Comparison of ENCODE assay signal across 31 cellular contexts in genomic region chr20:63141531-63141930, GRCh38.
"Had no signal": no experiment of that assay in that cellular context is flagged by ENCODE, and none has a peak within 500 bp of the region (broad histone marks: within the 10 kb centered on the region; RNA-seq: fewer than 3 reads in every experiment).

No MANE protein-coding gene starts in this region.

- H3K27ac ChIP-seq: dorsolateral prefrontal cortex, epithelial cell of prostate, esophagus muscularis mucosa, foreskin keratinocyte, gastroesophageal sphincter, thoracic aorta, tibial nerve, upper lobe of left lung had no signal

- H3K4me2 ChIP-seq: smooth muscle cell had no signal

- H3K9me3 Mint-ChIP-seq: immature natural killer cell; natural killer cell treated with Interleukin-12 subunit alpha and Interleukin-12 subunit beta and Interleukin-15 and Interleukin-18, amount 100 ng/mL, for 72 hours; stimulated activated effector memory CD8-positive, alpha-beta T cell treated with anti-CD3 and anti-CD28 coated beads, Interleukin-12 subunit alpha, Interleukin-12 subunit beta, amount 100 ng/mL, for 72 hours had no signal

- H3K27me3 ChIP-seq: upper lobe of left lung had no signal

- H3K36me3 Mint-ChIP-seq: immature natural killer cell; mesothelial cell of epicardium; naive B cell; natural killer cell treated with Interleukin-12 subunit alpha and Interleukin-12 subunit beta and Interleukin-15 and Interleukin-18, amount 100 ng/mL, for 72 hours; stimulated activated effector memory CD8-positive, alpha-beta T cell treated with anti-CD3 and anti-CD28 coated beads, Interleukin-12 subunit alpha, Interleukin-12 subunit beta, amount 100 ng/mL, for 72 hours had no signal

- DNase-seq: caudate nucleus; cerebellar nuclear complex; effector CD4-positive, alpha-beta T cell; endodermal cell; foreskin keratinocyte; hypothalamus; immature natural killer cell; islet precursor cell; kidney glomerular epithelial cell; left colon; mesenchymal stem cell; naive B cell; nucleus accumbens; retina; stimulated activated CD4-positive, alpha-beta T cell treated with anti-CD3 and anti-CD28 coated beads, Interleukin-2, amount 100 ng/mL, for 24 hours; stimulated activated CD4-positive, alpha-beta T cell treated with anti-CD3 and anti-CD28 coated beads, Interleukin-4, amount 100 ng/mL, for 24 hours; stimulated activated naive CD8-positive, alpha-beta T cell treated with anti-CD3 and anti-CD28 coated beads, Interleukin-15, Interleukin-2, amounts not matched to agents 100 U/mL and 50 U/mL, for 24 hours had no signal

- H3K4me3 ChIP-seq: dorsolateral prefrontal cortex, esophagus muscularis mucosa, gastroesophageal sphincter, mucosa of descending colon, smooth muscle cell, thoracic aorta, tibial nerve, upper lobe of left lung had no signal

- H3K4me1 ChIP-seq: esophagus muscularis mucosa, foreskin keratinocyte, gastroesophageal sphincter, tibial nerve, upper lobe of left lung had no signal

- ATAC-seq: foreskin keratinocyte; gastroesophageal sphincter; left colon; mucosa of descending colon; sciatic nerve; stimulated activated effector memory CD8-positive, alpha-beta T cell treated with anti-CD3 and anti-CD28 coated beads, Interleukin-12 subunit alpha, Interleukin-12 subunit beta, amount 100 ng/mL, for 72 hours; stimulated activated naive CD8-positive, alpha-beta T cell treated with anti-CD3 and anti-CD28 coated beads, Interleukin-15, Interleukin-2, amounts not matched to agents 100 U/mL and 50 U/mL, for 24 hours had no signal

- H3K27ac Mint-ChIP-seq: endodermal cell; immature natural killer cell; mesothelial cell of epicardium; naive B cell; natural killer cell treated with Interleukin-12 subunit alpha and Interleukin-12 subunit beta and Interleukin-15 and Interleukin-18, amount 100 ng/mL, for 72 hours; stimulated activated effector memory CD8-positive, alpha-beta T cell treated with anti-CD3 and anti-CD28 coated beads, Interleukin-12 subunit alpha, Interleukin-12 subunit beta, amount 100 ng/mL, for 72 hours had no signal

- H3K36me3 ChIP-seq: esophagus muscularis mucosa, gastroesophageal sphincter, thoracic aorta, tibial nerve, upper lobe of left lung had no signal

- H3K4me1 Mint-ChIP-seq: endodermal cell; immature natural killer cell; mesothelial cell of epicardium; naive B cell; stimulated activated effector memory CD8-positive, alpha-beta T cell treated with anti-CD3 and anti-CD28 coated beads, Interleukin-12 subunit alpha, Interleukin-12 subunit beta, amount 100 ng/mL, for 72 hours had no signal

- H3K4me3 Mint-ChIP-seq: endodermal cell; immature natural killer cell; mesothelial cell of epicardium; naive B cell; natural killer cell treated with Interleukin-12 subunit alpha and Interleukin-12 subunit beta and Interleukin-15 and Interleukin-18, amount 100 ng/mL, for 72 hours; neural crest cell; stimulated activated effector memory CD8-positive, alpha-beta T cell treated with anti-CD3 and anti-CD28 coated beads, Interleukin-12 subunit alpha, Interleukin-12 subunit beta, amount 100 ng/mL, for 72 hours had no signal

- H3K9me3 ChIP-seq: esophagus muscularis mucosa, mucosa of descending colon, thoracic aorta, tibial nerve, upper lobe of left lung had no signal
